In genomic region chr3:87576752-87577151, GRCh38 we compare ENCODE assay signal across 1 cellular context.
TF ChIP-seq lines count a peak whose summit lies in the region.

No MANE protein-coding gene starts in this region.

TF ChIP-seq in HEK293, 187 proteins besides CTCF, POLR2A, EP300 and RAD21 (continued from another document):
- TF ChIP-seq ZNF18 (tag by site-specific recombination; IDR thresholded peaks at IDR 0.05) (no peak), ZNF658 (tag by site-specific recombination; IDR thresholded peaks at IDR 0.05) (no peak)
